1 cellular context compared by ENCODE assay signal in genomic region chr18:3468833-3469232, GRCh38.
TF ChIP-seq lines count a peak whose summit lies in the region.

No MANE protein-coding gene starts in this region.

TF ChIP-seq in HepG2, 621 proteins besides CTCF, POLR2A, EP300 and RAD21:
- TF ChIP-seq ATF7 (IDR thresholded peaks at IDR 0.05) (peak; percentile 44; the same call in 1 of the 2 replicates), ATF7 (CRISPR knock-in tag; IDR thresholded peaks at IDR 0.05) (no peak), CENPBD1 (CRISPR knock-in tag; IDR thresholded peaks at IDR 0.05; ENCODE audit: borderline replicate concordance, low read depth) (no peak), ZBTB39 (CRISPR knock-in tag; IDR thresholded peaks at IDR 0.05) (no peak)
